In the genomic region with DNA sequence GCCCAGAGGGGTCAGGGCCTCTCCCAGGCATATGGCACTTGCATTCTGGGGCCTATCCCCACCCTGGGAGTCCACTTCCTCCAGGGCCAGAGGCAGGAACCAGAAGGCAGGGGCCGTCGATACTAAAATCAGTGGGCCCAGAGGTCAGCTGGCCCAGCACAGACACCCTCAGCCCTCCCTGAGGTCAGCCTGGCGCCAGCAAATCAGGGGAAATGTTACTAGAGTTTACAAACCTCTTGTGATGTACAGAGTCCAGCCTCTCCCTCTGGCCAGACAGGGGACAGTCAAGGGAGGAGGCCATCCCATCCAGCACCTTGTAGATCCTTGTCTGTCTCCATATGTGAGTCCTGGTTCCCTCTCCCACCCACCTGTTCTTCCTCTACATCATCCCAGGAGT, we compare ENCODE assay signal across 19 cellular contexts. TPM values are rescaled to one million over a fixed set of nuclear protein-coding genes. Genes with fewer than 3 reads are reported as not detected.
"Had no signal": no experiment of that assay in that cellular context is flagged by ENCODE, and none has a peak within 500 bp of the region (broad histone marks: within the 10 kb centered on the region; RNA-seq: fewer than 3 reads in every experiment).

No MANE protein-coding gene starts in this region.

- H3K27ac ChIP-seq: brain microvascular endothelial cell, SJSA1 had no signal

- H3K9me3 ChIP-seq: tibial nerve had no signal

- DNase-seq: activated B cell treated with CpG ODN at 0.5 μM for 24 hours; activated CD4-positive, alpha-beta T cell treated with anti-CD3 and anti-CD28 coated beads for 48 hours; activated CD8-positive, alpha-beta memory T cell treated with anti-CD3 and anti-CD28 coated beads, Interleukin-2, amount 50 U/mL, for 4 hours; activated CD8-positive, alpha-beta T cell treated with anti-CD3 and anti-CD28 coated beads, Interleukin-2, amount 10 ng/mL, durations not matched to agents 7 days and 5 days; activated naive CD4-positive, alpha-beta T cell; activated naive CD8-positive, alpha-beta T cell treated with anti-CD3 and anti-CD28 coated beads, Interleukin-2, amount 10 ng/mL, durations not matched to agents 7 days and 5 days; anterior cingulate cortex; brain microvascular endothelial cell; cortex of kidney; effector CD4-positive, alpha-beta T cell; foreskin melanocyte; head of caudate nucleus; nephron progenitor cell; SW 1271 had no signal

- ATAC-seq: activated CD8-positive, alpha-beta T cell treated with anti-CD3 and anti-CD28 coated beads, Interleukin-2, amount 10 ng/mL, durations not matched to agents 7 days and 5 days; stimulated activated memory B cell treated with anti-CD40 and anti-IgM and Interleukin-4, amounts not matched to agents 10 μg/mL and 1 μg/mL and 100 μg/mL, for 72 hours had no signal

- H3K4me3 ChIP-seq: SJSA1, tibial nerve had no signal

- H3K36me3 ChIP-seq: brain microvascular endothelial cell, SJSA1, tibial nerve had no signal

- H3K27me3 ChIP-seq: brain microvascular endothelial cell, SJSA1, tibial nerve had no signal

RNA-seq across cellular contexts. Expression of a gene that starts 10.8 kb away (rescaled TPM):
- total RNA-seq: activated B cell treated with CpG ODN at 0.5 μM for 24 hours; activated CD8-positive, alpha-beta T cell treated with anti-CD3 and anti-CD28 coated beads, Interleukin-2, amount 10 ng/mL, durations not matched to agents 7 days and 5 days; activated naive CD8-positive, alpha-beta T cell treated with anti-CD3 and anti-CD28 coated beads, Interleukin-2, amount 10 ng/mL, durations not matched to agents 7 days and 5 days; fibroblast of lung; SJSA1; T-helper 2 cell treated with Interferon-gamma antibody and Interleukin-4, amounts not matched to agents 100 ng/mL and 5 ng/mL, for 36 hours had no signal

RNA-seq across cellular contexts. Expression of a gene that starts 49.8 kb away (rescaled TPM):
- total RNA-seq: activated B cell treated with CpG ODN at 0.5 μM for 24 hours; activated CD8-positive, alpha-beta T cell treated with anti-CD3 and anti-CD28 coated beads, Interleukin-2, amount 10 ng/mL, durations not matched to agents 7 days and 5 days; activated naive CD8-positive, alpha-beta T cell treated with anti-CD3 and anti-CD28 coated beads, Interleukin-2, amount 10 ng/mL, durations not matched to agents 7 days and 5 days; fibroblast of lung; SJSA1; T-helper 2 cell treated with Interferon-gamma antibody and Interleukin-4, amounts not matched to agents 100 ng/mL and 5 ng/mL, for 36 hours had no signal
